In the genomic region with DNA sequence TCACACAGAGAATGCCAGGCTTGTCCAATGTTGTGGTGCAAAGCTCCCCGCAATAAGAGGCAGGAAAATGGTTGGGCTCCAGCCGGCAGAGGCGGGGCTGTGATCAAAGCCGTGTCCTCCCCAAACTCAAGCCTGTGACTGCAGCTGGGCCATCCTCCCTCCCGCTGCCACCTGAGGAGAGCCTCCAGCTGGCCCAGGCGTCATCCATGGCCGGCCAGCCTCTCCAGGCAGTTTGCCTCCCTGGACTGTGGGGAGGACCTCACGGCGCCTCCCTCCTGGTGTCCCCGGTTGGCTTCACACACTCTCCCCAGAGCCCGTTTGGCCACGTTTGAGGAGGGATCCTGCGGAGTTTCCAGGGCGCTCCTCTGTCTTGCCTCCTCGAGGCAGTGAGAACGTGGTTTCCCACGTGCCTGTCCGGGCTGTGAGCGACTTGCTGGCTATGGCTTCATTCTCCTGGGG, we compare ENCODE assay signal across 14 cellular contexts.
DNase-seq lines count a peak whose midpoint lies in the region; ATAC-seq and TF ChIP-seq lines count a peak whose summit lies in the region.
"Had no signal": no experiment of that assay in that cellular context is flagged by ENCODE, and none has a peak within 500 bp of the region (broad histone marks: within the 10 kb centered on the region; RNA-seq: fewer than 3 reads in every experiment).

No MANE protein-coding gene starts in this region.

- H3K9me3 ChIP-seq in esophagus muscularis mucosa (no peaks in the 10 kb centered on the region), thyroid gland (no peaks in the 10 kb centered on the region)

- H3K27me3 ChIP-seq in esophagus muscularis mucosa (no peaks in the 10 kb centered on the region), thyroid gland (no peaks in the 10 kb centered on the region)

- H3K27ac Mint-ChIP-seq in type B pancreatic cell: no peak overlapping the region
- H3K27ac Mint-ChIP-seq: activated T-cell treated with anti-CD3 and anti-CD28 coated beads, Interleukin-2, amount 50 U/mL, for 72 hours; dendritic cell treated with granulocyte-macrophage colony-stimulating factor and Interleukin-4, amounts not matched to agents 40 ng/mL and 50 ng/mL, for 4 days had no signal

- H3K4me1 ChIP-seq in esophagus muscularis mucosa: peaks cover 8 to 48% (median 46%) of the 10 kb centered on the region in 4 donors
- H3K4me1 ChIP-seq in thyroid gland: peaks cover 5 to 23% of the 10 kb centered on the region in 2 donors

- H3K36me3 ChIP-seq in esophagus muscularis mucosa: no peaks in the 10 kb centered on the region
- H3K36me3 ChIP-seq in thyroid gland: no peaks in the 10 kb centered on the region

- DNase-seq in NCI-H2227 (lab: John Stamatoyannopoulos, UW; ENCODE audit: unreplicated experiment) (peak; percentile 2), NCI-H2227 treated with DMSO at 0.1 percent for 48 hours (lab: John Stamatoyannopoulos, UW) (no peak), esophagus muscularis mucosa (ENCODE audit: extremely low spot score) (no peak), medulla oblongata (ENCODE audit: extremely low spot score) (peak; percentile 84), thyroid gland (peak; percentile 18 to 31), type B pancreatic cell (ENCODE audit: extremely low spot score, unreplicated experiment) (no peak), retina (no peak)
- DNase-seq: activated T-cell treated with anti-CD3 and anti-CD28 coated beads, Interleukin-2, amount 50 U/mL, for 72 hours; amniotic stem cell; NCI-H1930; stimulated activated naive CD4-positive, alpha-beta T cell; T1000 had no signal

- ATAC-seq in HG03039 (IDR thresholded peaks at IDR 0.05; ENCODE audit: unreplicated experiment): no peak
- ATAC-seq: activated T-cell treated with anti-CD3 and anti-CD28 coated beads, Interleukin-2, amount 50 U/mL, for 72 hours had no signal

- TF ChIP-seq CTCF in esophagus muscularis mucosa (IDR thresholded peaks at IDR 0.05) (no peak), thyroid gland (IDR thresholded peaks at IDR 0.05) (no peak), type B pancreatic cell (conservative IDR thresholded peaks at IDR 0.05) (no peak)

- H3K9me3 Mint-ChIP-seq in type B pancreatic cell: no peaks in the 10 kb centered on the region
- H3K9me3 Mint-ChIP-seq: dendritic cell treated with granulocyte-macrophage colony-stimulating factor and Interleukin-4, amounts not matched to agents 40 ng/mL and 50 ng/mL, for 4 days had no signal

- H3K4me3 Mint-ChIP-seq in type B pancreatic cell: no peak overlapping the region
- H3K4me3 Mint-ChIP-seq: activated T-cell treated with anti-CD3 and anti-CD28 coated beads, Interleukin-2, amount 50 U/mL, for 72 hours; dendritic cell treated with granulocyte-macrophage colony-stimulating factor and Interleukin-4, amounts not matched to agents 40 ng/mL and 50 ng/mL, for 4 days had no signal

- no peak for TF ChIP-seq EP300 in esophagus muscularis mucosa (IDR thresholded peaks at IDR 0.05)

- H3K4me1 Mint-ChIP-seq in type B pancreatic cell (ENCODE audit: unreplicated experiment): peaks cover 17% of the 10 kb centered on the region

- H3K27me3 Mint-ChIP-seq in type B pancreatic cell: peaks cover 20% of the 10 kb centered on the region

- H3K27ac ChIP-seq in esophagus muscularis mucosa (replicated peaks in 1 of 4): peak overlapping the region; percentile 57 to 77 (median 64)
- no peak overlapping the region for H3K27ac ChIP-seq in thyroid gland

- no peaks in the 10 kb centered on the region for H3K36me3 Mint-ChIP-seq in type B pancreatic cell

- no peak overlapping the region for H3K4me3 ChIP-seq in esophagus muscularis mucosa
- no peak overlapping the region for H3K4me3 ChIP-seq in thyroid gland (replicated peaks in 1 of 3)

- WGBS in esophagus muscularis mucosa: 47% methylated on average over 18 of the region's 19 CpGs
- WGBS in thyroid gland, 2 donors: 28 to 49% methylated on average over 9 to 14 of the region's 19 CpGs

- TF ChIP-seq POLR2A in esophagus muscularis mucosa (IDR thresholded peaks at IDR 0.05; ENCODE audit: low read depth): no peak
- no peak for TF ChIP-seq POLR2A in thyroid gland (IDR thresholded peaks at IDR 0.05)

- intact Hi-C loops in esophagus muscularis mucosa (cut with DNase I) (no loop called here), thyroid gland (cut with DNase I) (no loop called here)

Comparison
In these comparisons a context has a peak if more than half of its experiments do, and no peak if none do; other contexts are left out.
1. DNase-seq: peak in NCI-H2227 (single experiment), medulla oblongata (single experiment) and thyroid gland (2 of 2); none in NCI-H2227 treated with DMSO at 0.1 percent for 48 hours (single experiment), esophagus muscularis mucosa (single experiment), type B pancreatic cell (single experiment) and retina (single experiment).
2. H3K27ac ChIP-seq: peak in esophagus muscularis mucosa (4 of 4); none in thyroid gland (0 of 3).